In genomic region chr11:127006311-127006710, GRCh38 we compare ENCODE assay signal across 31 cellular contexts. TPM values are rescaled to one million over a fixed set of nuclear protein-coding genes. Genes with fewer than 3 reads are reported as not detected.
DNase-seq lines count a peak whose midpoint lies in the region; FAIRE-seq and TF ChIP-seq lines count a peak whose summit lies in the region.
"Had no signal": no experiment of that assay in that cellular context is flagged by ENCODE, and none has a peak within 500 bp of the region (broad histone marks: within the 10 kb centered on the region; RNA-seq: fewer than 3 reads in every experiment).

No MANE protein-coding gene starts in this region.

- peak; percentile 41 for DNase-seq in EH (ENCODE audit: low read depth)
- DNase-seq in M059J (ENCODE audit: low read depth) = peak; percentile 29
- DNase-seq in dedifferentiated amniotic fluid mesenchymal stem cell (ENCODE audit: extremely low spot score) = peak; percentile 22
- DNase-seq in putamen (ENCODE audit: low spot score) = peak; percentile 57
- no peak for DNase-seq in GM12891 (ENCODE audit: insufficient read length, low spot score)
- no peak for DNase-seq in stimulated activated CD4-positive, alpha-beta T cell treated with anti-CD3 and anti-CD28 coated beads, Interleukin-2, amount 100 ng/mL, for 24 hours
- no peak for DNase-seq in SHP77 (lab: John Stamatoyannopoulos, UW)
- DNase-seq: ACHN; activated CD4-positive, alpha-beta T cell treated with anti-CD3 and anti-CD28 coated beads for 4 hours; activated CD8-positive, alpha-beta T cell treated with anti-CD3 and anti-CD28 coated beads, Interleukin-2, amount 10 ng/mL, durations not matched to agents 7 days and 5 days; activated naive CD4-positive, alpha-beta T cell treated with anti-CD3 and anti-CD28 coated beads, Interleukin-2, amount 10 ng/mL, durations not matched to agents 7 days and 5 days; COR-L47; effector CD4-positive, alpha-beta T cell; islet precursor cell; left ventricle myocardium superior; NCI-H1417 treated with DMSO at 0.1 percent for 48 hours; NCI-H2081; NCI-H345; NCI-H748 treated with DMSO at 0.1 percent for 48 hours; Peyer's patch; posterior cingulate gyrus; right lobe of liver; stimulated activated CD4-positive, alpha-beta T cell treated with anti-CD3 and anti-CD28 coated beads, Interleukin-2, amount 100 ng/mL, for 48 hours; stimulated activated naive CD8-positive, alpha-beta T cell treated with anti-CD3 and anti-CD28 coated beads, Interleukin-15, amount 100 ng/mL, for 72 hours; uterus; WERI-Rb-1 had no signal

- FAIRE-seq in GM12891 (lab: Jason Lieb, UNC) = no peak
- FAIRE-seq: bronchial epithelial cell, G401.6, HTR-8/SVneo, K562 had no signal

- no peak for TF ChIP-seq POLR2A in GM12891 (IDR thresholded peaks at IDR 0.05; ENCODE audit: low read depth, low read length)

TF ChIP-seq in GM12891, 5 proteins besides CTCF, POLR2A, EP300 and RAD21:
- TF ChIP-seq TAF1 (IDR thresholded peaks at IDR 0.05; ENCODE audit: low read depth, low read length) (no peak), PAX5 (IDR thresholded peaks at IDR 0.05; ENCODE audit: insufficient read depth, low read length, severe bottlenecking) (no peak), POLR2AphosphoS5 (IDR thresholded peaks at IDR 0.05; ENCODE audit: low read depth, low read length) (no peak), SPI1 (IDR thresholded peaks at IDR 0.05; ENCODE audit: low read depth, low read length) (no peak), POU2F2 (IDR thresholded peaks at IDR 0.05; ENCODE audit: low read depth, low read length) (no peak)
TF ChIP-seq in GM12891: peak in this region for 0.

RNA-seq across cellular contexts. Expression of gene KIRREL3, which starts 5.7 kb away (rescaled TPM):
- total RNA-seq in M059J (2014; rRNA removed; shearing (Covaris generic)) = 7.1 and 9.8 TPM in 2 replicates
- polyA plus RNA-seq in GM12891 (2012; ENCODE audit: low read depth, missing spikeins) = 0.14 TPM
- total RNA-seq: activated CD8-positive, alpha-beta T cell treated with anti-CD3 and anti-CD28 coated beads, Interleukin-2, amount 10 ng/mL, durations not matched to agents 7 days and 5 days; activated T-helper 17 cell treated with anti-CD3 and anti-CD28 coated beads, Interleukin-2, amount 50 U/mL, for 72 hours; bronchial epithelial cell; right lobe of liver had no signal

Comparison
In these comparisons a context has a peak if more than half of its experiments do, and no peak if none do; other contexts are left out.
1. DNase-seq: peak in EH (single experiment), M059J (single experiment), dedifferentiated amniotic fluid mesenchymal stem cell (single experiment) and putamen (single experiment); none in GM12891 (single experiment), stimulated activated CD4-positive, alpha-beta T cell treated with anti-CD3 and anti-CD28 coated beads, Interleukin-2, amount 100 ng/mL, for 24 hours (0 of 2) and SHP77 (0 of 2).